1 cellular context compared by ENCODE assay signal in genomic region chr16:69424053-69424934, GRCh38.
A peak's percentile ranks its signal among the peaks of the same experiment; 100 is the strongest.
TF ChIP-seq lines count a peak whose summit lies in the region.

CYB5B (plus strand) TSS chr16:69424619; CDS start chr16:69424684, 65 bp downstream.

TF ChIP-seq in K562, 482 proteins besides CTCF, POLR2A, EP300 and RAD21 (continued from another document and continues in another):
- no peak for TF ChIP-seq SRSF7 (optimal IDR thresholded peaks at IDR 0.05; ENCODE audit: low read depth, low read length)
- TF ChIP-seq NELFE (IDR thresholded peaks at IDR 0.05; ENCODE audit: insufficient read depth, insufficient read length) = no peak
- TF ChIP-seq RBM15 (IDR thresholded peaks at IDR 0.05; ENCODE audit: insufficient read depth, low read length) = no peak
- no peak for TF ChIP-seq TCF15 (CRISPR knock-in tag; IDR thresholded peaks at IDR 0.05)
- no peak for TF ChIP-seq RNF2 (IDR thresholded peaks at IDR 0.05)
- no peak for TF ChIP-seq PHB2 (IDR thresholded peaks at IDR 0.05; ENCODE audit: low read depth)
- peak; percentile 13 to 43; a peak in 1 of 4 replicates for TF ChIP-seq NRF1 (conservative IDR thresholded peaks at IDR 0.05 in 1 of 2, IDR thresholded peaks at IDR 0.05 in 1 of 2)
- peak; percentile 35; the same call in 1 of the 2 replicates for TF ChIP-seq ATF2 (CRISPR knock-in tag; IDR thresholded peaks at IDR 0.05)
- TF ChIP-seq ELF1 (tag; IDR thresholded peaks at IDR 0.05) = peak; percentile 86
- no peak for TF ChIP-seq ATF6 (CRISPR knock-in tag; IDR thresholded peaks at IDR 0.05)
- peak; percentile 97 for TF ChIP-seq NFIC (IDR thresholded peaks at IDR 0.05)
- TF ChIP-seq ZNF41 (CRISPR knock-in tag; conservative IDR thresholded peaks at IDR 0.05) = no peak
- TF ChIP-seq RBBP5 (IDR thresholded peaks at IDR 0.05; ENCODE audit: borderline replicate concordance, insufficient read depth, low read length, poor library complexity, severe bottlenecking) = peak; percentile 95
- TF ChIP-seq NCOA4 (IDR thresholded peaks at IDR 0.05; ENCODE audit: partially characterized antibody) = no peak
- no peak for TF ChIP-seq BMI1 (IDR thresholded peaks at IDR 0.05; ENCODE audit: low read length)
- no peak for TF ChIP-seq FUS (optimal IDR thresholded peaks at IDR 0.05; ENCODE audit: low read depth, low read length)
- TF ChIP-seq MBD1 (CRISPR knock-in tag; IDR thresholded peaks at IDR 0.05) = peak; percentile 61; the same call in 1 of the 2 replicates
- no peak for TF ChIP-seq SMAD4 (CRISPR knock-in tag; conservative IDR thresholded peaks at IDR 0.05)
- no peak for TF ChIP-seq DACH1 (IDR thresholded peaks at IDR 0.05; ENCODE audit: partially characterized antibody)
- no peak for TF ChIP-seq ZNF707 (CRISPR knock-in tag; conservative IDR thresholded peaks at IDR 0.05)
- TF ChIP-seq REST (CRISPR knock-in tag; IDR thresholded peaks at IDR 0.05; ENCODE audit: low read depth) = no peak
- TF ChIP-seq GATAD2B (IDR thresholded peaks at IDR 0.05; ENCODE audit: borderline replicate concordance) = no peak
- no peak for TF ChIP-seq ZNF655 (CRISPR knock-in tag; IDR thresholded peaks at IDR 0.05)
- no peak; the same call in 1 of the 2 replicates for TF ChIP-seq MAX (CRISPR knock-in tag; IDR thresholded peaks at IDR 0.05)
- no peak for TF ChIP-seq MAFG (tag; conservative IDR thresholded peaks at IDR 0.05)
- no peak for TF ChIP-seq SIRT6 (IDR thresholded peaks at IDR 0.05; ENCODE audit: low read depth, low read length)
- TF ChIP-seq NCOA1 (IDR thresholded peaks at IDR 0.05; ENCODE audit: low read depth) = no peak
- peak; percentile 20; the same call in 1 of the 2 replicates for TF ChIP-seq ARID1B (IDR thresholded peaks at IDR 0.05)
- no peak for TF ChIP-seq HDAC3 (IDR thresholded peaks at IDR 0.05; ENCODE audit: borderline replicate concordance, partially characterized antibody)
- TF ChIP-seq KDM4B (IDR thresholded peaks at IDR 0.05; ENCODE audit: borderline replicate concordance in 2 of 2, low read depth in 1 of 2) = no peak
- TF ChIP-seq FOXO4 (CRISPR knock-in tag; IDR thresholded peaks at IDR 0.05) = no peak
- TF ChIP-seq FOS (IDR thresholded peaks at IDR 0.05; ENCODE audit: extremely low read depth, insufficient read length) = peak; percentile 89
- no peak for TF ChIP-seq TFE3 (CRISPR knock-in tag; IDR thresholded peaks at IDR 0.05)
- no peak for TF ChIP-seq ELK1 (CRISPR knock-in tag; IDR thresholded peaks at IDR 0.05)
- TF ChIP-seq PPARD (CRISPR knock-in tag; IDR thresholded peaks at IDR 0.05) = no peak
- TF ChIP-seq HMGN3 (IDR thresholded peaks at IDR 0.05; ENCODE audit: borderline replicate concordance, extremely low read depth, insufficient read length, low read depth, low read length) = no peak
- TF ChIP-seq ETV5 (CRISPR knock-in tag; IDR thresholded peaks at IDR 0.05; ENCODE audit: low read depth) = peak; percentile 56; the same call in 1 of the 2 replicates
- peak; percentile 63 for TF ChIP-seq POLR2H (tag; IDR thresholded peaks at IDR 0.05; ENCODE audit: low read depth)
- TF ChIP-seq ZNF586 (CRISPR knock-in tag; conservative IDR thresholded peaks at IDR 0.05) = no peak
- TF ChIP-seq BRF1 (IDR thresholded peaks at IDR 0.05; ENCODE audit: borderline replicate concordance, extremely low read depth, insufficient read length) = no peak
- no peak for TF ChIP-seq CREBBP (IDR thresholded peaks at IDR 0.05; ENCODE audit: low read depth, low read length)
- no peak for TF ChIP-seq POLR3G (IDR thresholded peaks at IDR 0.05; ENCODE audit: extremely low read depth, insufficient read length, insufficient replicate concordance)
- no peak for TF ChIP-seq PTRF (tag; IDR thresholded peaks at IDR 0.05)
- TF ChIP-seq DPF2 (IDR thresholded peaks at IDR 0.05) = no peak
- no peak for TF ChIP-seq ZNF699 (CRISPR knock-in tag; IDR thresholded peaks at IDR 0.05; ENCODE audit: insufficient replicate concordance)
- no peak for TF ChIP-seq U2AF2 (optimal IDR thresholded peaks at IDR 0.05; ENCODE audit: low read depth, low read length)
- peak; percentile 92 for TF ChIP-seq PHF20 (IDR thresholded peaks at IDR 0.05; ENCODE audit: partially characterized antibody)
- no peak for TF ChIP-seq MEF2D (tag; conservative IDR thresholded peaks at IDR 0.05; ENCODE audit: low read depth)
- TF ChIP-seq POLR2G (IDR thresholded peaks at IDR 0.05; ENCODE audit: low read depth, low read length) = peak; percentile 84
- no peak for TF ChIP-seq CCNT2 (IDR thresholded peaks at IDR 0.05; ENCODE audit: borderline replicate concordance, extremely low read depth, insufficient read length, low read depth, low read length)
- TF ChIP-seq GABPB2 (CRISPR knock-in tag; conservative IDR thresholded peaks at IDR 0.05) = no peak
